In the genomic region with DNA sequence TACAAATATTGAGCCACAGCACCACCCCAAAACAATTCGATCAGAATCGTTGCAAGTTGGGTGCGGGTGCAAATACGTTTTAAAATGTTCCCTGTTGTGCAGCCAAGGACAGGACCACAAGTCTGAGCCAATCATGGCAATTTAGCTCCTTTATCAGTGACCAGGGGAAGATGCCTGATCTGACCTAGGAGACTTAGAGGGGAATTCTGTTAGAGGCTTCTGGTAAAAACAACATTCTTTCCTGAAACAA, we compare ENCODE assay signal across 8 cellular contexts. TPM values are rescaled to one million over a fixed set of nuclear protein-coding genes. Genes with fewer than 3 reads are reported as not detected.
DNase-seq lines count a peak whose midpoint lies in the region; ATAC-seq, FAIRE-seq and TF ChIP-seq lines count a peak whose summit lies in the region.

No MANE protein-coding gene starts in this region.

- peaks cover 3% of the 10 kb centered on the region; the same call in 1 of the 2 replicates for H3K4me1 ChIP-seq in Caco-2
- no peaks in the 10 kb centered on the region for H3K4me1 ChIP-seq in ovary (ENCODE audit: insufficient read depth)
- no peaks in the 10 kb centered on the region for H3K4me1 ChIP-seq in small intestine (ENCODE audit: control insufficient read depth in 2 of 2, insufficient read depth in 1 of 2, low read depth in 1 of 2, low read length in 1 of 2)

- TF ChIP-seq CTCF in Caco-2 (IDR thresholded peaks at IDR 0.05; ENCODE audit: insufficient read depth in 1 of 2, low read depth in 1 of 2, low read length in 1 of 2, severe bottlenecking in 1 of 2, unreplicated experiment in 1 of 2) = no peak
- no peak for TF ChIP-seq CTCF in epithelial cell of esophagus (IDR thresholded peaks at IDR 0.05; ENCODE audit: insufficient read depth, low read depth, low read length, missing control alignments)
- TF ChIP-seq CTCF in ovary (IDR thresholded peaks at IDR 0.05) = no peak

- BruUV-seq in Caco-2 (replicated peaks; lab: Mats Ljungman, UMichigan) = no TSS peak

- H3K36me3 ChIP-seq in Caco-2 (ENCODE audit: control insufficient read depth, insufficient read depth, low read length) (no peaks in the 10 kb centered on the region), ovary (no peaks in the 10 kb centered on the region), small intestine (ENCODE audit: control insufficient read depth in 2 of 2, insufficient read depth in 2 of 2, low read length in 2 of 2) (no peaks in the 10 kb centered on the region)

- POLR2A ChIA-PET in Caco-2 (lab: Charles Lee) = interaction anchor here (0.6 kb wide), 1 partner anchor 18 kb away, joined by 5 read pairs; no protein-coding TSS in a partner anchor

- TF ChIP-seq POLR2A in ovary (IDR thresholded peaks at IDR 0.05) = no peak

- intact Hi-C loops in Caco-2 (cut with micrococcal nuclease; ENCODE audit: unreplicated experiment) (loop anchor here (1.0 to 10.0 kb wide), 6 partner anchors 8 to 245 kb away; no protein-coding TSS in a partner anchor), ovary (cut with DNase I) (loop anchor here in 3 of 4 donors (5.0 to 10.0 kb wide), 2 partner anchors 164 to 167 kb away; no protein-coding TSS in a partner anchor)

- H3K4me1 Mint-ChIP-seq in Caco-2 (ENCODE audit: low read depth, unreplicated experiment) = peaks cover 6% of the 10 kb centered on the region

- no peak for FAIRE-seq in small intestine (lab: Jason Lieb, UNC)

- no peak for TF ChIP-seq EP300 in ovary (IDR thresholded peaks at IDR 0.05)

- H3K9me3 ChIP-seq in Caco-2 (no peaks in the 10 kb centered on the region), ovary (no peaks in the 10 kb centered on the region), small intestine (ENCODE audit: control insufficient read depth, low read depth) (no peaks in the 10 kb centered on the region)

- no peaks in the 10 kb centered on the region for H3K27me3 Mint-ChIP-seq in Caco-2 (ENCODE audit: insufficient read depth, unreplicated experiment)

- H3K4me3 ChIP-seq in Caco-2 (ENCODE audit: low read depth, low read length) = peak overlapping the region; percentile 59
- peak overlapping the region; percentile 64 for H3K4me3 ChIP-seq in epithelial cell of esophagus (ENCODE audit: low read length)
- peak overlapping the region; percentile 33 for H3K4me3 ChIP-seq in ovary
- peak overlapping the region in 1 of 2 donors; percentile 50 for H3K4me3 ChIP-seq in small intestine (ENCODE audit: low read depth in 1 of 2, low read length in 2 of 2)

- no peaks in the 10 kb centered on the region for H3K9me3 Mint-ChIP-seq in Caco-2 (ENCODE audit: unreplicated experiment)

- no peaks in the 10 kb centered on the region for H3K27me3 ChIP-seq in Caco-2 (replicated peaks; ENCODE audit: control insufficient read depth, insufficient read depth, low read length)
- no peaks in the 10 kb centered on the region for H3K27me3 ChIP-seq in ovary
- no peaks in the 10 kb centered on the region for H3K27me3 ChIP-seq in small intestine (ENCODE audit: control insufficient read depth in 2 of 2, insufficient read depth in 2 of 2, low read length in 2 of 2)

- WGBS in ovary, 3 donors = 1 to 9% (median 2%) methylated on average over 4 of the region's 4 CpGs
- WGBS in small intestine, 3 donors = 0 to 8% (median 3%) methylated on average over 4 of the region's 4 CpGs

- DNase-seq in Caco-2 (peak in 1 of 2 experiments; percentile 36), NCI-H69 (lab: John Stamatoyannopoulos, UW) (peak; percentile 81), epithelial cell of esophagus (ENCODE audit: low read depth) (no peak), ovary (no peak), epidermal melanocyte (ENCODE audit: insufficient read length, low spot score) (no peak), small intestine (no peak)

- peak overlapping the region; percentile 93 for H3K27ac Mint-ChIP-seq in Caco-2 (ENCODE audit: unreplicated experiment)

- H3K27ac ChIP-seq in ovary = no peak overlapping the region
- H3K27ac ChIP-seq in small intestine (ENCODE audit: low read depth in 1 of 2, low read length in 1 of 2) = no peak overlapping the region

- CTCF ChIA-PET in Caco-2 (lab: Charles Lee) = interaction anchor here (0.6 to 2.1 kb wide), 12 partner anchors 16 to 246 kb away, joined by 3 to 35 read pairs (median 6); a partner anchor contains a TSS

- H3K4me3 Mint-ChIP-seq in Caco-2 (ENCODE audit: unreplicated experiment) = peak overlapping the region; percentile 99

- ATAC-seq in GM21717 (IDR thresholded peaks at IDR 0.05; ENCODE audit: unreplicated experiment) (peak; percentile 15), GM21515 (IDR thresholded peaks at IDR 0.05; ENCODE audit: unreplicated experiment) (no peak)

- H3K36me3 Mint-ChIP-seq in Caco-2 (ENCODE audit: insufficient read depth, unreplicated experiment) = peaks cover 9% of the 10 kb centered on the region

RNA-seq across cellular contexts. Expression of a gene that starts 25.6 kb away (rescaled TPM):
- total RNA-seq in Caco-2 (2022) (122 and 129 TPM in 2 replicates), ovary (10 to 100 TPM; 22.2 to 89.4 (median 44.1) TPM)
- polyA plus RNA-seq in ovary (10 to 100 TPM in 1 of 2 donors, 1 to 10 TPM in 1; 9.4 to 33.6 TPM), small intestine (10 to 100 TPM in 2 of 3 donors, 1 to 10 TPM in 1; 3.5 to 23.2 (median 19.7) TPM)

RNA-seq across cellular contexts. Expression of a gene that starts 37.7 kb away (rescaled TPM):
- total RNA-seq in Caco-2 (2022) = 41.6 and 48.3 TPM in 2 replicates
- total RNA-seq in ovary = 10 to 100 TPM; 58.5 to 83.7 (median 71.0) TPM
- 10 to 100 TPM; 25.3 to 30.9 TPM for polyA plus RNA-seq in ovary
- polyA plus RNA-seq in small intestine = 10 to 100 TPM in 2 of 3 donors, 1 to 10 TPM in 1; 8.1 to 11.4 (median 10.5) TPM
